1 cellular context compared by ENCODE assay signal in the genomic region with DNA sequence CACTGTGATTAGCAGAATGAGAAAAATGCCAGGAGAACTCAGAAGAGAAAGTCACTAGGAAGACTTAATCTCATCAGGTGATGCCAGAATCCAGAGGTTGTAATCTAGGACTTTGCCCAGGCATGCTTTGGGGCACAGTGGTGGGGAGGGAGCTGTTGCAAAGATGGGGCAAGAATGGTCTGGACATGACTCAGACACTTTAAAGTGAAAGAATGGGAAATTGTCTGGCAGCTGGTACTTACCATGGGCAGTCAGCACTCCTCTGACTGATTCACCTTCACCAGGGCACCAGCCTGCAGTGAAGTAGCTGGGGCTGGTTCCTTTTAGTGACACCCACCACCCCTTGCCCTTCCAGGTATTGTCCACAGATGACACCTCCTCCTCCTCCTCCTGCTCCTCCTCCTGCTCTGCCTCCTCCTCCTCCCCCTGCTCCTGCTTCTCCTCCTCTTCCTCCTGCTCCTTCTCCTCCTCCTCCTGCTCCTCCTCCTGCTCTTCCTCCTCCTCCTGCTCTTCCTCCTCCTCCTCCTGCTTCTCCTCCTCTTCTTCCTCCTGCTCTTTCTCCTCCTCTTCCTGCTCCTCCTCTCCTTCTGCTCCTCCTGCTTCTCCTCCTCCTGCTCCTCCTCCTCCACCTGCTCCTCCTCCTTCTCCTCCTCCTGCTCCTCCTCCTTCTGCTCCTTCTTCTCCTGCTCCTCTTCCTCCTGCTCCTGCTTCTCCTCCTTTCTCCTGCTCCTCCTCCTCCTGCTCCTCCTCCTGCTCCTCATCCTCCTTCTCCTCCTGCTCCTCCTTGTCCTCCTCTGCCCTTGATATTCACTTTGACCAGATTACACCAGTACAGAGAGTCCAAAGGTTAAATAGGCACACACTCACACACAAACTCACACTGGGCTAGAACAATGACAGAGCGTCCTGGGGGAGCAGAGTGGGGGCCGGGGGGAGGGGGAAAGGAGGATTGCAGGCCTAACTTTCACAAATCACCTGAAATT.
A peak's percentile ranks its signal among the peaks of the same experiment; 100 is the strongest.
TF ChIP-seq lines count a peak whose summit lies in the region.

A gene (minus strand): TSS at position 379 of the 983 bp plus-strand sequence. CDS start 8,739 bp downstream, outside the sequence.

TF ChIP-seq in liver, 16 proteins besides CTCF, POLR2A, EP300 and RAD21 (continued from another document):
- TF ChIP-seq, protein P1, sequence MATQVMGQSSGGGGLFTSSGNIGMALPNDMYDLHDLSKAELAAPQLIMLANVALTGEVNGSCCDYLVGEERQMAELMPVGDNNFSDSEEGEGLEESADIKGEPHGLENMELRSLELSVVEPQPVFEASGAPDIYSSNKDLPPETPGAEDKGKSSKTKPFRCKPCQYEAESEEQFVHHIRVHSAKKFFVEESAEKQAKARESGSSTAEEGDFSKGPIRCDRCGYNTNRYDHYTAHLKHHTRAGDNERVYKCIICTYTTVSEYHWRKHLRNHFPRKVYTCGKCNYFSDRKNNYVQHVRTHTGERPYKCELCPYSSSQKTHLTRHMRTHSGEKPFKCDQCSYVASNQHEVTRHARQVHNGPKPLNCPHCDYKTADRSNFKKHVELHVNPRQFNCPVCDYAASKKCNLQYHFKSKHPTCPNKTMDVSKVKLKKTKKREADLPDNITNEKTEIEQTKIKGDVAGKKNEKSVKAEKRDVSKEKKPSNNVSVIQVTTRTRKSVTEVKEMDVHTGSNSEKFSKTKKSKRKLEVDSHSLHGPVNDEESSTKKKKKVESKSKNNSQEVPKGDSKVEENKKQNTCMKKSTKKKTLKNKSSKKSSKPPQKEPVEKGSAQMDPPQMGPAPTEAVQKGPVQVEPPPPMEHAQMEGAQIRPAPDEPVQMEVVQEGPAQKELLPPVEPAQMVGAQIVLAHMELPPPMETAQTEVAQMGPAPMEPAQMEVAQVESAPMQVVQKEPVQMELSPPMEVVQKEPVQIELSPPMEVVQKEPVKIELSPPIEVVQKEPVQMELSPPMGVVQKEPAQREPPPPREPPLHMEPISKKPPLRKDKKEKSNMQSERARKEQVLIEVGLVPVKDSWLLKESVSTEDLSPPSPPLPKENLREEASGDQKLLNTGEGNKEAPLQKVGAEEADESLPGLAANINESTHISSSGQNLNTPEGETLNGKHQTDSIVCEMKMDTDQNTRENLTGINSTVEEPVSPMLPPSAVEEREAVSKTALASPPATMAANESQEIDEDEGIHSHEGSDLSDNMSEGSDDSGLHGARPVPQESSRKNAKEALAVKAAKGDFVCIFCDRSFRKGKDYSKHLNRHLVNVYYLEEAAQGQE (IDR thresholded peaks at IDR 0.05) = peak; percentile 54
- TF ChIP-seq, protein P2, sequence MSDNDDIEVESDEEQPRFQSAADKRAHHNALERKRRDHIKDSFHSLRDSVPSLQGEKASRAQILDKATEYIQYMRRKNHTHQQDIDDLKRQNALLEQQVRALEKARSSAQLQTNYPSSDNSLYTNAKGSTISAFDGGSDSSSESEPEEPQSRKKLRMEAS (IDR thresholded peaks at IDR 0.05) = peak; percentile 89
- TF ChIP-seq GABPA (IDR thresholded peaks at IDR 0.05 in 1 of 2, conservative IDR thresholded peaks at IDR 0.05 in 1 of 2) = no peak
